In the genomic region with DNA sequence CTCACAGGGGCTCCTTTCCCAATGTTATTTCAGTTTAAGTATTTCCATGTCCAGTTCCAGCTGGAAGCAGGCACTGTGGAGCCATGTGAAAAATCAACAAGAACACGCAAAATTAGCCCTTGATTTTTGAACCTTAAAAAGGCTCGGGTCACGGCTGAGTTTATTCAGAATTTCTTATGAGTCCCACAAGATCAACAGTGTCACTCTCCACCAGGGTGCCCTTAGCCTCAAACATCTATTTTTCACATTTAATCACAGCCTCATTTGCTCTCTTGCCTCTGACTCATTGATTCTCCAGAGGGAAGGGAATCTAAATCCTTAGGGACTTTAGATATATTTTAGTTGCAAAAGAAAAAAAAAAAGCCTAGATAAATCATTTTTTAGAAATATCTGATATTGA, we compare ENCODE assay signal across 1 cellular context.
TF ChIP-seq lines count a peak whose summit lies in the region.

No MANE protein-coding gene starts in this region.

TF ChIP-seq in WTC11, 78 proteins besides CTCF, POLR2A, EP300 and RAD21 (continued from another document):
- TF ChIP-seq, protein P1, sequence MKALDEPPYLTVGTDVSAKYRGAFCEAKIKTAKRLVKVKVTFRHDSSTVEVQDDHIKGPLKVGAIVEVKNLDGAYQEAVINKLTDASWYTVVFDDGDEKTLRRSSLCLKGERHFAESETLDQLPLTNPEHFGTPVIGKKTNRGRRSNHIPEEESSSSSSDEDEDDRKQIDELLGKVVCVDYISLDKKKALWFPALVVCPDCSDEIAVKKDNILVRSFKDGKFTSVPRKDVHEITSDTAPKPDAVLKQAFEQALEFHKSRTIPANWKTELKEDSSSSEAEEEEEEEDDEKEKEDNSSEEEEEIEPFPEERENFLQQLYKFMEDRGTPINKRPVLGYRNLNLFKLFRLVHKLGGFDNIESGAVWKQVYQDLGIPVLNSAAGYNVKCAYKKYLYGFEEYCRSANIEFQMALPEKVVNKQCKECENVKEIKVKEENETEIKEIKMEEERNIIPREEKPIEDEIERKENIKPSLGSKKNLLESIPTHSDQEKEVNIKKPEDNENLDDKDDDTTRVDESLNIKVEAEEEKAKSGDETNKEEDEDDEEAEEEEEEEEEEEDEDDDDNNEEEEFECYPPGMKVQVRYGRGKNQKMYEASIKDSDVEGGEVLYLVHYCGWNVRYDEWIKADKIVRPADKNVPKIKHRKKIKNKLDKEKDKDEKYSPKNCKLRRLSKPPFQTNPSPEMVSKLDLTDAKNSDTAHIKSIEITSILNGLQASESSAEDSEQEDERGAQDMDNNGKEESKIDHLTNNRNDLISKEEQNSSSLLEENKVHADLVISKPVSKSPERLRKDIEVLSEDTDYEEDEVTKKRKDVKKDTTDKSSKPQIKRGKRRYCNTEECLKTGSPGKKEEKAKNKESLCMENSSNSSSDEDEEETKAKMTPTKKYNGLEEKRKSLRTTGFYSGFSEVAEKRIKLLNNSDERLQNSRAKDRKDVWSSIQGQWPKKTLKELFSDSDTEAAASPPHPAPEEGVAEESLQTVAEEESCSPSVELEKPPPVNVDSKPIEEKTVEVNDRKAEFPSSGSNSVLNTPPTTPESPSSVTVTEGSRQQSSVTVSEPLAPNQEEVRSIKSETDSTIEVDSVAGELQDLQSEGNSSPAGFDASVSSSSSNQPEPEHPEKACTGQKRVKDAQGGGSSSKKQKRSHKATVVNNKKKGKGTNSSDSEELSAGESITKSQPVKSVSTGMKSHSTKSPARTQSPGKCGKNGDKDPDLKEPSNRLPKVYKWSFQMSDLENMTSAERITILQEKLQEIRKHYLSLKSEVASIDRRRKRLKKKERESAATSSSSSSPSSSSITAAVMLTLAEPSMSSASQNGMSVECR (CRISPR knock-in tag; IDR thresholded peaks at IDR 0.05; ENCODE audit: borderline replicate concordance), result no peak
- TF ChIP-seq ZNF671 (CRISPR knock-in tag; IDR thresholded peaks at IDR 0.05), result no peak
- TF ChIP-seq, protein P2, sequence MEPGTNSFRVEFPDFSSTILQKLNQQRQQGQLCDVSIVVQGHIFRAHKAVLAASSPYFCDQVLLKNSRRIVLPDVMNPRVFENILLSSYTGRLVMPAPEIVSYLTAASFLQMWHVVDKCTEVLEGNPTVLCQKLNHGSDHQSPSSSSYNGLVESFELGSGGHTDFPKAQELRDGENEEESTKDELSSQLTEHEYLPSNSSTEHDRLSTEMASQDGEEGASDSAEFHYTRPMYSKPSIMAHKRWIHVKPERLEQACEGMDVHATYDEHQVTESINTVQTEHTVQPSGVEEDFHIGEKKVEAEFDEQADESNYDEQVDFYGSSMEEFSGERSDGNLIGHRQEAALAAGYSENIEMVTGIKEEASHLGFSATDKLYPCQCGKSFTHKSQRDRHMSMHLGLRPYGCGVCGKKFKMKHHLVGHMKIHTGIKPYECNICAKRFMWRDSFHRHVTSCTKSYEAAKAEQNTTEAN (CRISPR knock-in tag; IDR thresholded peaks at IDR 0.05), result no peak
- TF ChIP-seq, protein P3, sequence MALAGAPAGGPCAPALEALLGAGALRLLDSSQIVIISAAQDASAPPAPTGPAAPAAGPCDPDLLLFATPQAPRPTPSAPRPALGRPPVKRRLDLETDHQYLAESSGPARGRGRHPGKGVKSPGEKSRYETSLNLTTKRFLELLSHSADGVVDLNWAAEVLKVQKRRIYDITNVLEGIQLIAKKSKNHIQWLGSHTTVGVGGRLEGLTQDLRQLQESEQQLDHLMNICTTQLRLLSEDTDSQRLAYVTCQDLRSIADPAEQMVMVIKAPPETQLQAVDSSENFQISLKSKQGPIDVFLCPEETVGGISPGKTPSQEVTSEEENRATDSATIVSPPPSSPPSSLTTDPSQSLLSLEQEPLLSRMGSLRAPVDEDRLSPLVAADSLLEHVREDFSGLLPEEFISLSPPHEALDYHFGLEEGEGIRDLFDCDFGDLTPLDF (CRISPR knock-in tag; IDR thresholded peaks at IDR 0.05), result no peak
- TF ChIP-seq SMAD4 (CRISPR knock-in tag; IDR thresholded peaks at IDR 0.05), result no peak
- TF ChIP-seq CREB1 (CRISPR knock-in tag; IDR thresholded peaks at IDR 0.05), result no peak
- TF ChIP-seq, protein P4, sequence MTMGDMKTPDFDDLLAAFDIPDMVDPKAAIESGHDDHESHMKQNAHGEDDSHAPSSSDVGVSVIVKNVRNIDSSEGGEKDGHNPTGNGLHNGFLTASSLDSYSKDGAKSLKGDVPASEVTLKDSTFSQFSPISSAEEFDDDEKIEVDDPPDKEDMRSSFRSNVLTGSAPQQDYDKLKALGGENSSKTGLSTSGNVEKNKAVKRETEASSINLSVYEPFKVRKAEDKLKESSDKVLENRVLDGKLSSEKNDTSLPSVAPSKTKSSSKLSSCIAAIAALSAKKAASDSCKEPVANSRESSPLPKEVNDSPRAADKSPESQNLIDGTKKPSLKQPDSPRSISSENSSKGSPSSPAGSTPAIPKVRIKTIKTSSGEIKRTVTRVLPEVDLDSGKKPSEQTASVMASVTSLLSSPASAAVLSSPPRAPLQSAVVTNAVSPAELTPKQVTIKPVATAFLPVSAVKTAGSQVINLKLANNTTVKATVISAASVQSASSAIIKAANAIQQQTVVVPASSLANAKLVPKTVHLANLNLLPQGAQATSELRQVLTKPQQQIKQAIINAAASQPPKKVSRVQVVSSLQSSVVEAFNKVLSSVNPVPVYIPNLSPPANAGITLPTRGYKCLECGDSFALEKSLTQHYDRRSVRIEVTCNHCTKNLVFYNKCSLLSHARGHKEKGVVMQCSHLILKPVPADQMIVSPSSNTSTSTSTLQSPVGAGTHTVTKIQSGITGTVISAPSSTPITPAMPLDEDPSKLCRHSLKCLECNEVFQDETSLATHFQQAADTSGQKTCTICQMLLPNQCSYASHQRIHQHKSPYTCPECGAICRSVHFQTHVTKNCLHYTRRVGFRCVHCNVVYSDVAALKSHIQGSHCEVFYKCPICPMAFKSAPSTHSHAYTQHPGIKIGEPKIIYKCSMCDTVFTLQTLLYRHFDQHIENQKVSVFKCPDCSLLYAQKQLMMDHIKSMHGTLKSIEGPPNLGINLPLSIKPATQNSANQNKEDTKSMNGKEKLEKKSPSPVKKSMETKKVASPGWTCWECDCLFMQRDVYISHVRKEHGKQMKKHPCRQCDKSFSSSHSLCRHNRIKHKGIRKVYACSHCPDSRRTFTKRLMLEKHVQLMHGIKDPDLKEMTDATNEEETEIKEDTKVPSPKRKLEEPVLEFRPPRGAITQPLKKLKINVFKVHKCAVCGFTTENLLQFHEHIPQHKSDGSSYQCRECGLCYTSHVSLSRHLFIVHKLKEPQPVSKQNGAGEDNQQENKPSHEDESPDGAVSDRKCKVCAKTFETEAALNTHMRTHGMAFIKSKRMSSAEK (CRISPR knock-in tag; IDR thresholded peaks at IDR 0.05; ENCODE audit: borderline replicate concordance), result no peak
- no peak for TF ChIP-seq TEAD4 (CRISPR knock-in tag; IDR thresholded peaks at IDR 0.05)
- TF ChIP-seq NR3C1 (CRISPR knock-in tag; conservative IDR thresholded peaks at IDR 0.05; ENCODE audit: low read depth), result no peak
- TF ChIP-seq, protein P5, sequence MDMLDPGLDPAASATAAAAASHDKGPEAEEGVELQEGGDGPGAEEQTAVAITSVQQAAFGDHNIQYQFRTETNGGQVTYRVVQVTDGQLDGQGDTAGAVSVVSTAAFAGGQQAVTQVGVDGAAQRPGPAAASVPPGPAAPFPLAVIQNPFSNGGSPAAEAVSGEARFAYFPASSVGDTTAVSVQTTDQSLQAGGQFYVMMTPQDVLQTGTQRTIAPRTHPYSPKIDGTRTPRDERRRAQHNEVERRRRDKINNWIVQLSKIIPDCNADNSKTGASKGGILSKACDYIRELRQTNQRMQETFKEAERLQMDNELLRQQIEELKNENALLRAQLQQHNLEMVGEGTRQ (CRISPR knock-in tag; IDR thresholded peaks at IDR 0.05), result no peak
